Comparison of ENCODE assay signal across 1 cellular context in genomic region chr12:56117778-56118687, GRCh38.
TF ChIP-seq lines count a peak whose summit lies in the region.

ZC3H10 (plus strand) TSS chr12:56118266; CDS start chr12:56120563, 2,297 bp downstream.

TF ChIP-seq in HepG2, 621 proteins besides CTCF, POLR2A, EP300 and RAD21 (continued from another document and continues in another):
- no peak for TF ChIP-seq BCLAF1 (IDR thresholded peaks at IDR 0.05)
- TF ChIP-seq YEATS4 (CRISPR knock-in tag; IDR thresholded peaks at IDR 0.05; ENCODE audit: borderline replicate concordance), result peak; percentile 87
- TF ChIP-seq MEF2D (CRISPR knock-in tag; IDR thresholded peaks at IDR 0.05), result peak; percentile 89; the same call in 1 of the 2 replicates
- TF ChIP-seq ZNF382 (CRISPR knock-in tag; IDR thresholded peaks at IDR 0.05; ENCODE audit: borderline replicate concordance), result no peak
- no peak for TF ChIP-seq MBNL3 (CRISPR knock-in tag; conservative IDR thresholded peaks at IDR 0.05)
- no peak for TF ChIP-seq TBL1XR1 (IDR thresholded peaks at IDR 0.05; ENCODE audit: borderline replicate concordance, low read length, partially characterized antibody)
- TF ChIP-seq MXD4 (CRISPR knock-in tag; IDR thresholded peaks at IDR 0.05), result peak; percentile 93
- no peak for TF ChIP-seq ZNF703 (CRISPR knock-in tag; IDR thresholded peaks at IDR 0.05; ENCODE audit: borderline replicate concordance)
- no peak for TF ChIP-seq ZMYM2 (CRISPR knock-in tag; IDR thresholded peaks at IDR 0.05)
- 0 out of 2 replicates have a peak, but pooled peaks have one; percentile 48 for TF ChIP-seq ZNF317 (CRISPR knock-in tag; IDR thresholded peaks at IDR 0.05)
- TF ChIP-seq DR1 (CRISPR knock-in tag; IDR thresholded peaks at IDR 0.05), result peak; percentile 85
- TF ChIP-seq CREB1 (IDR thresholded peaks at IDR 0.05), result peak; percentile 99
- TF ChIP-seq CREB1 (CRISPR knock-in tag; IDR thresholded peaks at IDR 0.05), result peak; percentile 93
- peak; percentile 96 for TF ChIP-seq REPIN1 (CRISPR knock-in tag; IDR thresholded peaks at IDR 0.05; ENCODE audit: borderline replicate concordance, low read depth)
- no peak for TF ChIP-seq MAFF (IDR thresholded peaks at IDR 0.05; ENCODE audit: low read depth, low read length)
- peak; percentile 94 for TF ChIP-seq MTERF4 (CRISPR knock-in tag; IDR thresholded peaks at IDR 0.05)
- TF ChIP-seq E2F2 (CRISPR knock-in tag; IDR thresholded peaks at IDR 0.05; ENCODE audit: borderline replicate concordance), result 0 out of 2 replicates have a peak, but pooled peaks have one; percentile 43
- peak; percentile 95 for TF ChIP-seq BORCS8-MEF2B (CRISPR knock-in tag; IDR thresholded peaks at IDR 0.05)
- TF ChIP-seq ELF4 (CRISPR knock-in tag; IDR thresholded peaks at IDR 0.05; ENCODE audit: borderline replicate concordance), result peak; percentile 92
- 0 out of 2 replicates have a peak, but pooled peaks have one; percentile 17 for TF ChIP-seq HNRNPL (IDR thresholded peaks at IDR 0.05; ENCODE audit: low read depth, low read length)
- peak; percentile 97; the same call in 1 of the 2 replicates for TF ChIP-seq ZNF747 (CRISPR knock-in tag; IDR thresholded peaks at IDR 0.05; ENCODE audit: borderline replicate concordance)
- TF ChIP-seq SNAPC5 (CRISPR knock-in tag; IDR thresholded peaks at IDR 0.05; ENCODE audit: borderline replicate concordance), result peak; percentile 78; the same call in 1 of the 2 replicates
- no peak for TF ChIP-seq NFIC (IDR thresholded peaks at IDR 0.05; ENCODE audit: low read length)
- 0 out of 2 replicates have a peak, but pooled peaks have one; percentile 56 for TF ChIP-seq ZNF558 (CRISPR knock-in tag; IDR thresholded peaks at IDR 0.05; ENCODE audit: borderline replicate concordance)
- TF ChIP-seq JDP2 (CRISPR knock-in tag; IDR thresholded peaks at IDR 0.05; ENCODE audit: borderline replicate concordance), result no peak
- TF ChIP-seq ARID3A (IDR thresholded peaks at IDR 0.05; ENCODE audit: low read depth, low read length), result 0 out of 2 replicates have a peak, but pooled peaks have one; percentile 16
- TF ChIP-seq HOXD1 (CRISPR knock-in tag; IDR thresholded peaks at IDR 0.05), result peak; percentile 83; the same call in 1 of the 2 replicates
- TF ChIP-seq FOSL1 (CRISPR knock-in tag; IDR thresholded peaks at IDR 0.05; ENCODE audit: borderline replicate concordance), result no peak
- TF ChIP-seq RFX1 (IDR thresholded peaks at IDR 0.05), result peak; percentile 98
- no peak for TF ChIP-seq ZFAT (CRISPR knock-in tag; conservative IDR thresholded peaks at IDR 0.05)
- TF ChIP-seq ZNF816 (CRISPR knock-in tag; IDR thresholded peaks at IDR 0.05; ENCODE audit: borderline replicate concordance), result no peak
- TF ChIP-seq SMAD3 (CRISPR knock-in tag; IDR thresholded peaks at IDR 0.05), result peak; percentile 88; the same call in 1 of the 2 replicates
- TF ChIP-seq SALL1 (CRISPR knock-in tag; IDR thresholded peaks at IDR 0.05), result peak; percentile 91
- peak; percentile 93 for TF ChIP-seq SP4 (CRISPR knock-in tag; IDR thresholded peaks at IDR 0.05)
- TF ChIP-seq JARID2 (CRISPR knock-in tag; IDR thresholded peaks at IDR 0.05; ENCODE audit: insufficient replicate concordance), result no peak
- peak; percentile 99 for TF ChIP-seq NR2C2 (CRISPR knock-in tag; IDR thresholded peaks at IDR 0.05; ENCODE audit: borderline replicate concordance)
- 0 out of 2 replicates have a peak, but pooled peaks have one; percentile 30 for TF ChIP-seq HHEX (CRISPR knock-in tag; IDR thresholded peaks at IDR 0.05)
- peak; percentile 78 for TF ChIP-seq TFDP1 (CRISPR knock-in tag; IDR thresholded peaks at IDR 0.05; ENCODE audit: borderline replicate concordance)
- TF ChIP-seq ZNF710 (CRISPR knock-in tag; IDR thresholded peaks at IDR 0.05; ENCODE audit: borderline replicate concordance), result peak; percentile 57; the same call in 1 of the 2 replicates
- TF ChIP-seq ZNF12 (CRISPR knock-in tag; IDR thresholded peaks at IDR 0.05), result 0 out of 2 replicates have a peak, but pooled peaks have one; percentile 13
- TF ChIP-seq SKI (IDR thresholded peaks at IDR 0.05; ENCODE audit: partially characterized antibody), result peak; percentile 37
- peak; percentile 23; the same call in 1 of the 2 replicates for TF ChIP-seq PPARG (CRISPR knock-in tag; conservative IDR thresholded peaks at IDR 0.05)
- no peak for TF ChIP-seq NONO (IDR thresholded peaks at IDR 0.05)
- peak; percentile 95 for TF ChIP-seq NONO (CRISPR knock-in tag; conservative IDR thresholded peaks at IDR 0.05)
- TF ChIP-seq ZNF549 (CRISPR knock-in tag; IDR thresholded peaks at IDR 0.05), result no peak
- no peak for TF ChIP-seq MZF1 (CRISPR knock-in tag; IDR thresholded peaks at IDR 0.05; ENCODE audit: borderline replicate concordance)
- peak; percentile 90 for TF ChIP-seq TFDP2 (CRISPR knock-in tag; IDR thresholded peaks at IDR 0.05)
- no peak for TF ChIP-seq ZNF20 (CRISPR knock-in tag; IDR thresholded peaks at IDR 0.05)
- no peak for TF ChIP-seq USF2 (IDR thresholded peaks at IDR 0.05; ENCODE audit: low read depth, low read length)
- TF ChIP-seq USF2 (CRISPR knock-in tag; IDR thresholded peaks at IDR 0.05; ENCODE audit: borderline replicate concordance), result no peak
- peak; percentile 68 for TF ChIP-seq XRCC5 (optimal IDR thresholded peaks at IDR 0.05; ENCODE audit: low read length)
- TF ChIP-seq ZNF777 (CRISPR knock-in tag; IDR thresholded peaks at IDR 0.05), result no peak
- no peak; the same call in 1 of the 2 replicates for TF ChIP-seq ZNF737 (CRISPR knock-in tag; IDR thresholded peaks at IDR 0.05; ENCODE audit: borderline replicate concordance)
- no peak for TF ChIP-seq IRF1 (CRISPR knock-in tag; IDR thresholded peaks at IDR 0.05; ENCODE audit: low read depth)
- peak; percentile 23; the same call in 1 of the 2 replicates for TF ChIP-seq FOXO1 (CRISPR knock-in tag; IDR thresholded peaks at IDR 0.05)
- peak; percentile 43; the same call in 1 of the 2 replicates for TF ChIP-seq ZFP90 (CRISPR knock-in tag; IDR thresholded peaks at IDR 0.05; ENCODE audit: borderline replicate concordance)
- TF ChIP-seq KAT2B (IDR thresholded peaks at IDR 0.05; ENCODE audit: borderline replicate concordance, low read depth, low read length), result no peak
- peak; percentile 99 for TF ChIP-seq ZC3H13 (CRISPR knock-in tag; IDR thresholded peaks at IDR 0.05)
- TF ChIP-seq HMGA1 (CRISPR knock-in tag; conservative IDR thresholded peaks at IDR 0.05), result no peak
- TF ChIP-seq CREM (IDR thresholded peaks at IDR 0.05), result peak; percentile 93
- no peak for TF ChIP-seq CREM (CRISPR knock-in tag; IDR thresholded peaks at IDR 0.05)
- no peak for TF ChIP-seq GTF2F1 (IDR thresholded peaks at IDR 0.05; ENCODE audit: low read length)
- no peak for TF ChIP-seq REL (CRISPR knock-in tag; conservative IDR thresholded peaks at IDR 0.05)
